In the genomic region with DNA sequence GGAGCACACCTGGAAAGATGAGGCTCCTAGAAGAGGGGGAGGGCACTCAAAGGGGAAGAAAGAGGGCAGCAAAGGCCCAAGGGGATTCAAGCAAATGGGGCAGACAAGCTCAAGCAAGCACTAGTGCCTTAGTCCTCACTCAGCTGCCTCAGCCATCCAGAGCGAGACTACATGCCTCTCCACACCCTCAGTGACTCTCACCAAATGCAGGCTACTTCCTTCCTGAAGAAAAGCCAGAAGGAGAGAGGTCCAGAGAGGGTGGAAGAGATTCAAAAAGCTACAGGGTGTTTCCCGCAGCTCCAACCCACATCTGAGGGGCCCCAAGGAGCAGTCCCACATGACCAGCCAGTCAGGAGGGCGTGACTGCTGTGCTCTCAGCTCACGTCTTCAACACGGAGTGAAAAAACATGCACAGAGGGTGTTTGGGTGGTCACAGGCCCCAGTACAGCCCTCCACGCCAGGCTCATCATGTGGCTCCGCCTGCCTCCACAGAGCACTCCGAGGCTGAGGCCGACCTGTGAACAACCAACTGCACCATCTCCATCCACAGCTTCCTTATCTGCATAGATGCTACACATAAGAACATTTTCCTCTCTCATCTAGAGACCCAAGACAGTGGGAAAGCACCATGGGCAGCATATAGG, we compare ENCODE assay signal across 27 cellular contexts. TPM values are rescaled to one million over a fixed set of nuclear protein-coding genes. Genes with fewer than 3 reads are reported as not detected.
DNase-seq lines count a peak whose midpoint lies in the region; ATAC-seq, FAIRE-seq and TF ChIP-seq lines count a peak whose summit lies in the region.
"Had no signal": no experiment of that assay in that cellular context is flagged by ENCODE, and none has a peak within 500 bp of the region (broad histone marks: within the 10 kb centered on the region; RNA-seq: fewer than 3 reads in every experiment).

No MANE protein-coding gene starts in this region.

- TF ChIP-seq CTCF in Loucy (conservative IDR thresholded peaks at IDR 0.05; ENCODE audit: low read length): no peak
- TF ChIP-seq CTCF in fibroblast of the aortic adventitia (IDR thresholded peaks at IDR 0.05; ENCODE audit: insufficient read depth, low read length): no peak

- H3F3A ChIP-seq in Loucy (ENCODE audit: low read depth): no peaks in the 10 kb centered on the region; the same call in 1 of the 2 replicates

- no peaks in the 10 kb centered on the region for H3K9me3 ChIP-seq in Loucy (ENCODE audit: insufficient read depth, low read depth, low read length)
- H3K9me3 ChIP-seq: SJCRH30, vagina had no signal

- no peaks in the 10 kb centered on the region for H3K27me3 ChIP-seq in Loucy (ENCODE audit: insufficient read depth, low read length, poor library complexity, severe bottlenecking)
- H3K27me3 ChIP-seq: SJCRH30, vagina had no signal

- no peaks in the 10 kb centered on the region for H3K36me3 ChIP-seq in Loucy (ENCODE audit: insufficient read depth, low read length)
- H3K36me3 ChIP-seq: SJCRH30, vagina had no signal

- H3K4me2 ChIP-seq in Loucy (ENCODE audit: low read depth, low read length, poor library complexity, severe bottlenecking): peak overlapping the region; percentile 78
- H3K4me2 ChIP-seq: PC-9 had no signal

- H3K27ac Mint-ChIP-seq in stimulated activated naive CD8-positive, alpha-beta T cell treated with anti-CD3 and anti-CD28 coated beads, Interleukin-15, amount 100 ng/mL, for 72 hours: peak overlapping the region; percentile 23 to 68
- H3K27ac Mint-ChIP-seq: effector memory CD8-positive, alpha-beta T cell; T-helper 1 cell treated with Interleukin-12 subunit alpha and Interleukin-12 subunit beta and Interleukin-4 antibody, amounts not matched to agents 30 μg/mL and 1 μg/mL, for 36 hours had no signal

- DNase-seq in stimulated activated naive CD8-positive, alpha-beta T cell treated with anti-CD3 and anti-CD28 coated beads, Interleukin-15, amount 100 ng/mL, for 72 hours: no peak
- no peak for DNase-seq in stimulated activated naive CD8-positive, alpha-beta T cell treated with anti-CD3 and anti-CD28 coated beads, Interleukin-15, Interleukin-2, amounts not matched to agents 100 U/mL and 50 U/mL, for 24 hours
- DNase-seq in fibroblast of the aortic adventitia (ENCODE audit: low read depth): peak; percentile 28
- no peak for DNase-seq in COR-L47 (lab: John Stamatoyannopoulos, UW)
- no peak for DNase-seq in Ammon's horn (ENCODE audit: low spot score)
- DNase-seq in urothelium cell line (ENCODE audit: low spot score): no peak
- DNase-seq in activated T-cell treated with anti-CD3 and anti-CD28 coated beads, Interleukin-2, amount 50 U/mL, for 1 hour: no peak
- DNase-seq: activated CD8-positive, alpha-beta memory T cell treated with anti-CD3 and anti-CD28 coated beads, Interleukin-2, amount 50 U/mL, for 4 hours; activated effector memory CD4-positive, alpha-beta T cell treated with Interleukin-2 at 50 U/mL for 16 hours; effector memory CD8-positive, alpha-beta T cell; NCI-H1694; NCI-H2227 treated with DMSO at 0.1 percent for 48 hours; NCI-H774; right cardiac atrium; SJCRH30; stimulated activated CD8-positive, alpha-beta memory T cell treated with anti-CD3 and anti-CD28 coated beads, Interleukin-4, amount 100 ng/mL, for 48 hours had no signal

- peak; percentile 23 for ATAC-seq in stimulated activated naive CD8-positive, alpha-beta T cell treated with anti-CD3 and anti-CD28 coated beads, Interleukin-15, amount 100 ng/mL, for 72 hours
- ATAC-seq in stimulated activated naive CD8-positive, alpha-beta T cell treated with anti-CD3 and anti-CD28 coated beads, Interleukin-15, Interleukin-2, amounts not matched to agents 100 U/mL and 50 U/mL, for 24 hours: no peak
- ATAC-seq: effector memory CD8-positive, alpha-beta T cell had no signal

- no peaks in the 10 kb centered on the region for H3K9me2 ChIP-seq in Loucy (replicated peaks; ENCODE audit: low read depth, low read length)

- no peaks in the 10 kb centered on the region for H3K27me3 Mint-ChIP-seq in stimulated activated naive CD8-positive, alpha-beta T cell treated with anti-CD3 and anti-CD28 coated beads, Interleukin-15, amount 100 ng/mL, for 72 hours
- H3K27me3 Mint-ChIP-seq: brain; effector memory CD8-positive, alpha-beta T cell had no signal

- H3K4me1 ChIP-seq in Loucy (ENCODE audit: insufficient read depth, low read length, poor library complexity, severe bottlenecking): peaks cover 70% of the 10 kb centered on the region
- H3K4me1 ChIP-seq: SJCRH30 had no signal

- H3K79me2 ChIP-seq in Loucy (ENCODE audit: insufficient read depth, low read length): no peaks in the 10 kb centered on the region

- H3K4me1 Mint-ChIP-seq in stimulated activated naive CD8-positive, alpha-beta T cell treated with anti-CD3 and anti-CD28 coated beads, Interleukin-15, amount 100 ng/mL, for 72 hours: peaks cover 12% of the 10 kb centered on the region

- H3K9me3 Mint-ChIP-seq in stimulated activated naive CD8-positive, alpha-beta T cell treated with anti-CD3 and anti-CD28 coated beads, Interleukin-15, amount 100 ng/mL, for 72 hours: no peaks in the 10 kb centered on the region
- H3K9me3 Mint-ChIP-seq: brain; effector memory CD8-positive, alpha-beta T cell; T-helper 1 cell treated with Interleukin-12 subunit alpha and Interleukin-12 subunit beta and Interleukin-4 antibody, amounts not matched to agents 30 μg/mL and 1 μg/mL, for 36 hours had no signal

- FAIRE-seq in urothelium cell line (lab: Jason Lieb, UNC): no peak
- FAIRE-seq: colon had no signal

- H3K4me3 Mint-ChIP-seq in stimulated activated naive CD8-positive, alpha-beta T cell treated with anti-CD3 and anti-CD28 coated beads, Interleukin-15, amount 100 ng/mL, for 72 hours: no peak overlapping the region
- H3K4me3 Mint-ChIP-seq: brain; effector memory CD8-positive, alpha-beta T cell; T-helper 1 cell treated with Interleukin-12 subunit alpha and Interleukin-12 subunit beta and Interleukin-4 antibody, amounts not matched to agents 30 μg/mL and 1 μg/mL, for 36 hours had no signal

- H3K4me3 ChIP-seq in Loucy (ENCODE audit: low read length, poor library complexity, severe bottlenecking) (peak overlapping the region; percentile 62), fibroblast of the aortic adventitia (ENCODE audit: low read depth, low read length) (no peak overlapping the region)
- H3K4me3 ChIP-seq: lung, PC-9, SJCRH30, vagina had no signal

- peak overlapping the region; percentile 65 for H3K9ac ChIP-seq in Loucy (ENCODE audit: low read depth, low read length, poor library complexity, severe bottlenecking)

- H2AFZ ChIP-seq in Loucy (ENCODE audit: low read length): peak overlapping the region; percentile 66
- H2AFZ ChIP-seq: PC-9 had no signal

- no peaks in the 10 kb centered on the region for H4K20me1 ChIP-seq in Loucy (ENCODE audit: insufficient read depth, low read length, poor library complexity, severe bottlenecking)

RNA-seq across cellular contexts. Expression of a gene that starts 40.4 kb away (rescaled TPM):
- 28.1 and 59.1 TPM in 2 replicates for total RNA-seq in fibroblast of the aortic adventitia (ENCODE audit: low replicate concordance)

RNA-seq across cellular contexts. Expression of a gene that starts 48.5 kb away (rescaled TPM):
- total RNA-seq in fibroblast of the aortic adventitia (ENCODE audit: low replicate concordance): not detected in 2 replicates
- total RNA-seq: Daoy, myocyte, osteoblast, PC-9, SJCRH30, temporal lobe, vagina had no signal
